In genomic region chr1:227082999-227083746, GRCh38 we compare ENCODE assay signal across 35 cellular contexts.
"Had no signal": no experiment of that assay in that cellular context is flagged by ENCODE, and none has a peak within 500 bp of the region (broad histone marks: within the 10 kb centered on the region; RNA-seq: fewer than 3 reads in every experiment).

No MANE protein-coding gene starts in this region.

- H3K4me3 ChIP-seq: MG63 had no signal

- DNase-seq: Karpas-422, Kasumi-1, MG63, MM.1S, MV-4-11, NCI-H1048, NCI-H1092, NCI-H1092 treated with DMSO at 0.1 percent for 48 hours, NCI-H1105, NCI-H1105 treated with DMSO at 0.1 percent for 48 hours, NCI-H1417, NCI-H1417 treated with DMSO at 0.1 percent for 48 hours, NCI-H1436, NCI-H1436 treated with DMSO at 0.1 percent for 48 hours, NCI-H146, NCI-H1694, NCI-H1694 treated with DMSO at 0.1 percent for 48 hours, NCI-H187, NCI-H187 treated with DMSO at 0.1 percent for 48 hours, NCI-H1930, NCI-H2029, NCI-H2029 treated with DMSO at 0.1 percent for 48 hours, NCI-H2081, NCI-H2081 treated with DMSO at 0.1 percent for 48 hours, NCI-H2107, NCI-H2171, NCI-H2171 treated with DMSO at 0.1 percent for 48 hours, NCI-H2227 treated with DMSO at 0.1 percent for 48 hours, NCI-H226, NCI-H345, NCI-H446, NCI-H446 treated with DMSO at 0.1 percent for 48 hours, NCI-H510A, NCI-H510A treated with DMSO at 0.1 percent for 48 hours had no signal

- H3K27ac ChIP-seq: KMS-11 had no signal

- H3K27me3 ChIP-seq: MG63 had no signal
